ENCODE assay signal across 1 cellular context in genomic region chr5:132850066-132850465, GRCh38.
TF ChIP-seq lines count a peak whose summit lies in the region.

No MANE protein-coding gene starts in this region.

TF ChIP-seq in liver, 16 proteins besides CTCF, POLR2A, EP300 and RAD21 (continued from another document):
- no peak for TF ChIP-seq REST (IDR thresholded peaks at IDR 0.05)
- TF ChIP-seq TAF1 (conservative IDR thresholded peaks at IDR 0.05) = no peak
- TF ChIP-seq, protein P1, sequence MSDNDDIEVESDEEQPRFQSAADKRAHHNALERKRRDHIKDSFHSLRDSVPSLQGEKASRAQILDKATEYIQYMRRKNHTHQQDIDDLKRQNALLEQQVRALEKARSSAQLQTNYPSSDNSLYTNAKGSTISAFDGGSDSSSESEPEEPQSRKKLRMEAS (IDR thresholded peaks at IDR 0.05) = no peak
- no peak for TF ChIP-seq RXRA (IDR thresholded peaks at IDR 0.05)
- no peak for TF ChIP-seq HNF4A (conservative IDR thresholded peaks at IDR 0.05)
- no peak for TF ChIP-seq GABPA (IDR thresholded peaks at IDR 0.05 in 1 of 2, conservative IDR thresholded peaks at IDR 0.05 in 1 of 2)
- TF ChIP-seq, protein P2, sequence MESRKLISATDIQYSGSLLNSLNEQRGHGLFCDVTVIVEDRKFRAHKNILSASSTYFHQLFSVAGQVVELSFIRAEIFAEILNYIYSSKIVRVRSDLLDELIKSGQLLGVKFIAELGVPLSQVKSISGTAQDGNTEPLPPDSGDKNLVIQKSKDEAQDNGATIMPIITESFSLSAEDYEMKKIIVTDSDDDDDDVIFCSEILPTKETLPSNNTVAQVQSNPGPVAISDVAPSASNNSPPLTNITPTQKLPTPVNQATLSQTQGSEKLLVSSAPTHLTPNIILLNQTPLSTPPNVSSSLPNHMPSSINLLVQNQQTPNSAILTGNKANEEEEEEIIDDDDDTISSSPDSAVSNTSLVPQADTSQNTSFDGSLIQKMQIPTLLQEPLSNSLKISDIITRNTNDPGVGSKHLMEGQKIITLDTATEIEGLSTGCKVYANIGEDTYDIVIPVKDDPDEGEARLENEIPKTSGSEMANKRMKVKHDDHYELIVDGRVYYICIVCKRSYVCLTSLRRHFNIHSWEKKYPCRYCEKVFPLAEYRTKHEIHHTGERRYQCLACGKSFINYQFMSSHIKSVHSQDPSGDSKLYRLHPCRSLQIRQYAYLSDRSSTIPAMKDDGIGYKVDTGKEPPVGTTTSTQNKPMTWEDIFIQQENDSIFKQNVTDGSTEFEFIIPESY (IDR thresholded peaks at IDR 0.05) = no peak
- TF ChIP-seq YY1 (IDR thresholded peaks at IDR 0.05) = no peak
TF ChIP-seq in liver: peak in this region for 0.
